In genomic region chr12:8936735-8937134, GRCh38 we compare ENCODE assay signal across 20 cellular contexts.
"Had no signal": no experiment of that assay in that cellular context is flagged by ENCODE, and none has a peak within 500 bp of the region (broad histone marks: within the 10 kb centered on the region; RNA-seq: fewer than 3 reads in every experiment).

No MANE protein-coding gene starts in this region.

- H3K4me3 Mint-ChIP-seq: endodermal cell; naive thymus-derived CD8-positive, alpha-beta T cell; stimulated activated effector memory CD8-positive, alpha-beta T cell treated with anti-CD3 and anti-CD28 coated beads, Interleukin-12 subunit alpha, Interleukin-12 subunit beta, amount 100 ng/mL, for 72 hours; stimulated activated naive CD8-positive, alpha-beta T cell treated with anti-CD3 and anti-CD28 coated beads, Interleukin-15, Interleukin-2, amounts not matched to agents 100 ng/mL and 50 ng/mL, for 24 hours had no signal

- H3K4me1 ChIP-seq: psoas muscle, tibial artery, upper lobe of left lung, vagina had no signal

- H3K4me3 ChIP-seq: lung, psoas muscle, right lobe of liver, tibial artery, upper lobe of left lung, vagina had no signal

- H3K27me3 ChIP-seq: neutrophil, right lobe of liver, tibial artery, upper lobe of left lung, vagina had no signal

- DNase-seq: effector CD4-positive, alpha-beta T cell; endodermal cell; foreskin melanocyte; head of caudate nucleus; hippocampal formation; left colon; left ventricle myocardium superior; naive thymus-derived CD8-positive, alpha-beta T cell; psoas muscle; retina; right lobe of liver; stimulated activated CD4-positive, alpha-beta T cell treated with anti-CD3 and anti-CD28 coated beads, Interleukin-4, amount 100 ng/mL, for 1 hour; stimulated activated CD8-positive, alpha-beta memory T cell treated with anti-CD3 and anti-CD28 coated beads, Interleukin-4, amount 100 ng/mL, for 48 hours; tibial artery; upper lobe of left lung had no signal

- H3K27ac Mint-ChIP-seq: endodermal cell; stimulated activated effector memory CD8-positive, alpha-beta T cell treated with anti-CD3 and anti-CD28 coated beads, Interleukin-12 subunit alpha, Interleukin-12 subunit beta, amount 100 ng/mL, for 72 hours; stimulated activated naive CD8-positive, alpha-beta T cell treated with anti-CD3 and anti-CD28 coated beads, Interleukin-15, Interleukin-2, amounts not matched to agents 100 ng/mL and 50 ng/mL, for 24 hours had no signal

- H3K27me3 Mint-ChIP-seq: naive thymus-derived CD8-positive, alpha-beta T cell; stimulated activated naive CD8-positive, alpha-beta T cell treated with anti-CD3 and anti-CD28 coated beads, Interleukin-15, Interleukin-2, amounts not matched to agents 100 ng/mL and 50 ng/mL, for 24 hours had no signal

- H3K27ac ChIP-seq: neutrophil, psoas muscle, right lobe of liver, tibial artery, upper lobe of left lung, vagina had no signal

- ATAC-seq: left colon; left ventricle myocardium superior; naive thymus-derived CD8-positive, alpha-beta T cell; psoas muscle; right lobe of liver; stimulated activated effector memory CD8-positive, alpha-beta T cell treated with anti-CD3 and anti-CD28 coated beads, Interleukin-12 subunit alpha, Interleukin-12 subunit beta, amount 100 ng/mL, for 72 hours had no signal

- H3K4me1 Mint-ChIP-seq: endodermal cell had no signal

- H3K9me3 ChIP-seq: neutrophil, psoas muscle, right lobe of liver, tibial artery, upper lobe of left lung, vagina had no signal

- H3K9me3 Mint-ChIP-seq: endodermal cell; naive thymus-derived CD8-positive, alpha-beta T cell; stimulated activated effector memory CD8-positive, alpha-beta T cell treated with anti-CD3 and anti-CD28 coated beads, Interleukin-12 subunit alpha, Interleukin-12 subunit beta, amount 100 ng/mL, for 72 hours; stimulated activated naive CD8-positive, alpha-beta T cell treated with anti-CD3 and anti-CD28 coated beads, Interleukin-15, Interleukin-2, amounts not matched to agents 100 ng/mL and 50 ng/mL, for 24 hours had no signal
